ENCODE assay signal across 22 cellular contexts in the genomic region with DNA sequence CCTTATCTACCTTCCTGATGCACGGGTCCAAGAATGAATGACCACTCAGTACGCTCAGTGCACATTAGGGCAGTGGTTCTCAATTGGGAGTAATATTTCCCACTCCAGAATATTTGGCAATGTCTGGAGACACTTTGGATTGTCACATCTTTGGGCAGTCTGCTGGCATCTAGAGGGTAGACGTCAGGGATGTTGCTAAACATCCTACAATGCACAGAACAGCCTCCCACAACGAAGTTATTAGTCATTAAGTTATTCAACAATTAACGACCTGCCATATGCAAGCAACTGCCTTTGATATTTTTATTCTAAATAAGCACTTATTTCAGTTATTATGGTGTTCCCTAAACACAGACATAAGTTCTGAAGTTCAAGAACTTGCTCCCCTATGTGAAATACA.
"Had no signal": no experiment of that assay in that cellular context is flagged by ENCODE, and none has a peak within 500 bp of the region (broad histone marks: within the 10 kb centered on the region; RNA-seq: fewer than 3 reads in every experiment).

No MANE protein-coding gene starts in this region.

- H3K27ac Mint-ChIP-seq: immature natural killer cell; naive thymus-derived CD8-positive, alpha-beta T cell; progenitor cell of endocrine pancreas had no signal

- H3K27me3 ChIP-seq: esophagus muscularis mucosa, foreskin keratinocyte, ovary, suprapubic skin, tibial artery, upper lobe of left lung, uterus had no signal

- ATAC-seq: foreskin keratinocyte; left cardiac atrium; lower lobe of right lung; naive thymus-derived CD8-positive, alpha-beta T cell; right cardiac atrium; stimulated activated naive CD8-positive, alpha-beta T cell treated with anti-CD3 and anti-CD28 coated beads, Interleukin-15, Interleukin-2, amounts not matched to agents 100 U/mL and 50 U/mL, for 24 hours had no signal

- H3K4me1 Mint-ChIP-seq: immature natural killer cell; naive thymus-derived CD8-positive, alpha-beta T cell had no signal

- H3K9me3 ChIP-seq: esophagus muscularis mucosa, lower lobe of right lung, ovary, suprapubic skin, tibial artery, upper lobe of left lung, uterus had no signal

- H3K4me3 ChIP-seq: esophagus muscularis mucosa, left ventricle myocardium inferior, lower lobe of right lung, ovary, smooth muscle cell, suprapubic skin, tibial artery, upper lobe of left lung, uterus had no signal

- H3K36me3 ChIP-seq: esophagus muscularis mucosa, left ventricle myocardium inferior, lower lobe of right lung, ovary, suprapubic skin, tibial artery, upper lobe of left lung, uterus had no signal

- DNase-seq: effector memory CD4-positive, alpha-beta T cell; immature natural killer cell; left cardiac atrium; left ventricle myocardium inferior; lower lobe of right lung; mesendoderm; naive thymus-derived CD8-positive, alpha-beta T cell; nucleus accumbens; ovary; right cardiac atrium; stimulated activated CD4-positive, alpha-beta T cell treated with anti-CD3 and anti-CD28 coated beads, Interleukin-2, amount 100 ng/mL, for 48 hours; stimulated activated naive CD8-positive, alpha-beta T cell treated with anti-CD3 and anti-CD28 coated beads, Interleukin-15, Interleukin-2, amounts not matched to agents 100 U/mL and 50 U/mL, for 24 hours; tibial artery; upper lobe of left lung; uterus had no signal

- H3K9me3 Mint-ChIP-seq: neural crest cell had no signal

- H3K27ac ChIP-seq: epithelial cell of prostate, esophagus muscularis mucosa, foreskin keratinocyte, left ventricle myocardium inferior, lower lobe of right lung, ovary, suprapubic skin, tibial artery, upper lobe of left lung, uterus had no signal

- H3K4me3 Mint-ChIP-seq: immature natural killer cell; naive thymus-derived CD8-positive, alpha-beta T cell; neural crest cell had no signal

- H3K4me2 ChIP-seq: smooth muscle cell had no signal

- H3K36me3 Mint-ChIP-seq: immature natural killer cell; naive thymus-derived CD8-positive, alpha-beta T cell had no signal

- H3K4me1 ChIP-seq: esophagus muscularis mucosa, left ventricle myocardium inferior, suprapubic skin, uterus had no signal

- H3K27me3 Mint-ChIP-seq: naive thymus-derived CD8-positive, alpha-beta T cell had no signal
